ENCODE assay signal across 8 cellular contexts in the genomic region with DNA sequence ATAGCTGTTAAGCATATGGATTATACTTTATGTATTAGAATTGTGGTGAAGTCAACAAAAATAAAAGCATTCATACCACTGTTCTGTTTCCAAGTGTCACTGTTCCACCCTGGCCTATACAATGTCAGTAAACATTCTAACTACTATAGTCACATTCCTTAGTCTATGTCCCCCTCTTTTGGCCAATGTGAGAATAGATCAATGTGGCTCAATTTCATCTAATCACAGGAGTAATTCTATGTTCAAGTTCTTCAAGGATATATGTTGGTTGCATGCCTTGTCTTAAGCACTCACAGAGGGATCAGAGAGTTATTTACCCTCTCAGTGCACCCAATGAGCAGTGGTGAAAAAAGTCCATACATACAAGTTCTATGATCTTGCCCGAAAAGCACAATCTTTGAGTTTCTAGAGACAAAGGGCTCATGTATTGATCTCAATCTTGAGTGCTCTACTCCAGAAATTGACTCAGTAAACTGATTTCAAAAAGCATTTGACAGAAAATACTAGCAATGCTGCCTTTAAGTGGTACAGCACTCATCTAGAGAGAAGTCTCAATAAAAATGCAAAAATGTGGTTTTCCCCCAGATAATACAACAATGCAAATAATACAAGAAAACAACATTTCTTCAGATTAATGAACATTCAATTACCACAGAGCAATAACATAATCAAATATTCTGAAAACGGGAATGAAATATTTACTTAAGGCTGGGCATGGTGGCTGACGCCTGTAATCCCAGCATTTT. TPM values are rescaled to one million over a fixed set of nuclear protein-coding genes. Genes with fewer than 3 reads are reported as not detected.
DNase-seq lines count a peak whose midpoint lies in the region; ATAC-seq and TF ChIP-seq lines count a peak whose summit lies in the region.
"Had no signal": no experiment of that assay in that cellular context is flagged by ENCODE, and none has a peak within 500 bp of the region (broad histone marks: within the 10 kb centered on the region; RNA-seq: fewer than 3 reads in every experiment).

No MANE protein-coding gene starts in this region.

- H3K4me3 ChIP-seq in SK-N-MC (no peak overlapping the region), fibroblast of pulmonary artery (replicated peaks; ENCODE audit: low read depth, low read length) (no peak overlapping the region)

- peak; percentile 43 for TF ChIP-seq CTCF in fibroblast of pulmonary artery (IDR thresholded peaks at IDR 0.05; ENCODE audit: low read length, missing control alignments)

- no peaks in the 10 kb centered on the region for H3K9me3 ChIP-seq in SK-N-MC (ENCODE audit: low read depth, low read length)

- ATAC-seq in GM19463 (IDR thresholded peaks at IDR 0.05; ENCODE audit: unreplicated experiment) (peak; percentile 82), HG03521 (IDR thresholded peaks at IDR 0.05; ENCODE audit: unreplicated experiment) (peak; percentile 75)

- H3K27ac ChIP-seq in SK-N-MC, result no peak overlapping the region

- H3K9ac ChIP-seq in SK-N-MC (ENCODE audit: insufficient read length), result no peak overlapping the region

- peaks cover 5% of the 10 kb centered on the region; the same call in 1 of the 2 replicates for H3K36me3 ChIP-seq in SK-N-MC (ENCODE audit: insufficient read depth, low read length)

- DNase-seq in EL (peak; percentile 56), SK-N-MC (ENCODE audit: low read depth, low spot score) (peak; percentile 45), fibroblast of pulmonary artery (ENCODE audit: low read depth) (peak; percentile 56), renal cortical epithelial cell (ENCODE audit: low read depth) (peak; percentile 26)
- DNase-seq in stimulated activated CD8-positive, alpha-beta memory T cell treated with anti-CD3 and anti-CD28 coated beads, Interleukin-4, amount 100 ng/mL, for 48 hours, result no peak

RNA-seq across cellular contexts. Expression of gene SMLR1, which starts 16.5 kb away (rescaled TPM):
- total RNA-seq in renal cortical epithelial cell, result not detected in 2 replicates
- total RNA-seq: urinary bladder had no signal
